ENCODE assay signal across 21 cellular contexts in the genomic region with DNA sequence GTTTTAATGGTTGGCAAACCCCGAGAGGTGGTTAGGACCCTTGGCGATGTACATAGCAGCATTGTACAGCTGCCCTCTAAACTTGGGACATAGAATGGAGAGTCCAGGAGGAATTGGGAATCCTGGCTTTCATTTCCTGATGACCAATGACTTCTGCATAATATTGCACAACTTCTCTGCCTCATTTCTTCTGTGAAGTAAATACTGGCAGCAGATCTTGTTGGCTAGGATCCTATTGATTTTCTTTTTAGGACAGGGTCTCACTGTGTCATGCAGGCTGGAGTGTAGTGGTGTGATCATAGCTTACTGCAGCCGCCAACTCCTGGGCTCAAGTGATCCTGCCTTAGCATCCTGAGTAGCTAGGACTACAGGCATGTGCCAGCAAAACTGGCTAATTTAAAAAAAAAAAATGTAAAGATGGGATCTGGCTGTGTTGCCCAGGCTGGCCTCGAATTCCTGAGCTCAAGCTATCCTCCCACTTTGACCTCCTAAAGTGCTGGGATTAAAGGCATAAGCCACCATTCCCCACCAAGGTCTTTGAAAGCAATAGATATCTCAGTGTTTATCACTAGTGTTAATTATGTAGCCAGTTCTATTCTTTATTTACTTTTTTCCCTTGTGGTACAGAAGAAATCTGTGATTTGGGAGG. TPM values are rescaled to one million over a fixed set of nuclear protein-coding genes. Genes with fewer than 3 reads are reported as not detected.
DNase-seq lines count a peak whose midpoint lies in the region; ATAC-seq, FAIRE-seq and TF ChIP-seq lines count a peak whose summit lies in the region.
"Had no signal": no experiment of that assay in that cellular context is flagged by ENCODE, and none has a peak within 500 bp of the region (broad histone marks: within the 10 kb centered on the region; RNA-seq: fewer than 3 reads in every experiment).

No MANE protein-coding gene starts in this region.

- H3K27ac ChIP-seq in CD8-positive, alpha-beta T cell (ENCODE audit: low read depth, low read length), result no peak overlapping the region
- H3K27ac ChIP-seq in gastroesophageal sphincter (peak overlapping the region in 3 of 4 donors; percentile 17 to 38 (median 31)), pancreas (peak overlapping the region in 1 of 4 donors; percentile 3), prostate gland (no peak overlapping the region)
- H3K27ac ChIP-seq: tibial artery had no signal

- no peak for ATAC-seq in CD8-positive, alpha-beta T cell
- peak; percentile 76 for ATAC-seq in gastroesophageal sphincter
- peak in 3 of 4 donors; percentile 21 to 47 (median 40) for ATAC-seq in pancreas

- H3K4me3 Mint-ChIP-seq in CD8-positive, alpha-beta T cell, result no peak overlapping the region
- H3K4me3 Mint-ChIP-seq in activated CD4-positive, alpha-beta memory T cell treated with anti-CD3 and anti-CD28 coated beads for 36 hours, result no peak overlapping the region
- no peak overlapping the region for H3K4me3 Mint-ChIP-seq in activated T-cell treated with anti-CD3 and anti-CD28 coated beads, Interleukin-2, amount 50 U/mL, for 24 hours
- H3K4me3 Mint-ChIP-seq: CD4-positive, alpha-beta T cell; nephron progenitor cell had no signal

- POLR2A ChIA-PET in CD8-positive, alpha-beta T cell (lab: Charles Lee), result interaction anchor here (0.7 kb wide), 1 partner anchor 12 kb away, joined by 3 read pairs; no protein-coding TSS in a partner anchor
- POLR2A ChIA-PET in activated CD4-positive, alpha-beta memory T cell treated with anti-CD3 and anti-CD28 coated beads for 36 hours (lab: Charles Lee), result no interaction called here

- intact Hi-C loops in CD8-positive, alpha-beta T cell (cut with DNase I, micrococcal nuclease), result no loop called here
- intact Hi-C loops in pancreas (cut with DNase I), result no loop called here
- intact Hi-C loops in prostate gland (cut with DNase I), result no loop called here
- intact Hi-C loops in activated CD4-positive, alpha-beta memory T cell treated with anti-CD3 and anti-CD28 coated beads for 36 hours (cut with micrococcal nuclease), result no loop called here

- H3K4me1 Mint-ChIP-seq in CD8-positive, alpha-beta T cell (ENCODE audit: low read depth), result peaks cover 30% of the 10 kb centered on the region
- peaks cover 26% of the 10 kb centered on the region for H3K4me1 Mint-ChIP-seq in activated CD4-positive, alpha-beta memory T cell treated with anti-CD3 and anti-CD28 coated beads for 36 hours (ENCODE audit: low read depth)
- peaks cover 31% of the 10 kb centered on the region for H3K4me1 Mint-ChIP-seq in activated T-cell treated with anti-CD3 and anti-CD28 coated beads, Interleukin-2, amount 50 U/mL, for 24 hours (ENCODE audit: low read depth)

- TF ChIP-seq CTCF in CD8-positive, alpha-beta T cell (IDR thresholded peaks at IDR 0.05), result no peak
- TF ChIP-seq CTCF in gastroesophageal sphincter (IDR thresholded peaks at IDR 0.05) (no peak), pancreas (IDR thresholded peaks at IDR 0.05) (no peak), prostate gland (IDR thresholded peaks at IDR 0.05) (no peak)

- H3K27me3 Mint-ChIP-seq in CD8-positive, alpha-beta T cell (ENCODE audit: low read depth), result no peaks in the 10 kb centered on the region
- H3K27me3 Mint-ChIP-seq in activated CD4-positive, alpha-beta memory T cell treated with anti-CD3 and anti-CD28 coated beads for 36 hours, result no peaks in the 10 kb centered on the region
- no peaks in the 10 kb centered on the region for H3K27me3 Mint-ChIP-seq in activated T-cell treated with anti-CD3 and anti-CD28 coated beads, Interleukin-2, amount 50 U/mL, for 24 hours
- H3K27me3 Mint-ChIP-seq: CD4-positive, alpha-beta T cell had no signal

- H3K9me3 ChIP-seq in CD8-positive, alpha-beta T cell (ENCODE audit: low read length), result no peaks in the 10 kb centered on the region
- H3K9me3 ChIP-seq in adipocyte (ENCODE audit: control insufficient read depth, low read length) (no peaks in the 10 kb centered on the region), gastroesophageal sphincter (no peaks in the 10 kb centered on the region), pancreas (no peaks in the 10 kb centered on the region), prostate gland (no peaks in the 10 kb centered on the region)
- H3K9me3 ChIP-seq: tibial artery had no signal

- H3K9ac ChIP-seq in adipocyte (ENCODE audit: low read length), result no peak overlapping the region

- no peak for FAIRE-seq in pancreas (lab: Jason Lieb, UNC)
- FAIRE-seq: kidney had no signal

- H3K36me3 Mint-ChIP-seq in CD8-positive, alpha-beta T cell, result peaks cover 31% of the 10 kb centered on the region
- no peaks in the 10 kb centered on the region for H3K36me3 Mint-ChIP-seq in activated CD4-positive, alpha-beta memory T cell treated with anti-CD3 and anti-CD28 coated beads for 36 hours
- H3K36me3 Mint-ChIP-seq in activated T-cell treated with anti-CD3 and anti-CD28 coated beads, Interleukin-2, amount 50 U/mL, for 24 hours (ENCODE audit: low read depth), result peaks cover 43% of the 10 kb centered on the region

- no peak for TF ChIP-seq POLR2A in gastroesophageal sphincter (IDR thresholded peaks at IDR 0.05)
- TF ChIP-seq POLR2A in prostate gland (IDR thresholded peaks at IDR 0.05), result no peak

- no peak for TF ChIP-seq EP300 in gastroesophageal sphincter (IDR thresholded peaks at IDR 0.05)

- no peak overlapping the region for H3K4me3 ChIP-seq in CD8-positive, alpha-beta T cell (ENCODE audit: low read depth, low read length)
- H3K4me3 ChIP-seq in adipocyte (ENCODE audit: low read length) (peak overlapping the region; percentile 22), gastroesophageal sphincter (no peak overlapping the region), pancreas (no peak overlapping the region), prostate gland (no peak overlapping the region)
- H3K4me3 ChIP-seq: tibial artery had no signal

- peaks cover 19% of the 10 kb centered on the region for H3K4me1 ChIP-seq in CD8-positive, alpha-beta T cell (ENCODE audit: insufficient read depth, low read length)
- H3K4me1 ChIP-seq in adipocyte (ENCODE audit: control insufficient read depth, insufficient read depth, low read length), result peaks cover 34% of the 10 kb centered on the region
- peaks cover 0 to 31% (median 7%) of the 10 kb centered on the region in 3 donors for H3K4me1 ChIP-seq in gastroesophageal sphincter
- H3K4me1 ChIP-seq in pancreas, result peaks cover 0 to 6% (median 0%) of the 10 kb centered on the region in 3 donors
- no peaks in the 10 kb centered on the region for H3K4me1 ChIP-seq in prostate gland (replicated peaks)

- DNase-seq in CD8-positive, alpha-beta T cell, result no peak
- peak; percentile 48 for DNase-seq in adipocyte (ENCODE audit: low read depth)
- DNase-seq in pancreas, result no peak
- DNase-seq in HPDE6-E6E7 (ENCODE audit: extremely low spot score), result no peak
- DNase-seq in prostate gland (ENCODE audit: low spot score), result no peak
- no peak for DNase-seq in activated CD4-positive, alpha-beta memory T cell treated with anti-CD3 and anti-CD28 coated beads for 36 hours
- DNase-seq in activated T-cell treated with anti-CD3 and anti-CD28 coated beads, Interleukin-2, amount 50 U/mL, for 24 hours, result no peak
- DNase-seq: activated CD4-positive, alpha-beta T cell treated with anti-CD3 and anti-CD28 coated beads, Interleukin-2, amount 50 U/mL, for 1 hour; activated naive CD4-positive, alpha-beta T cell; activated T-cell treated with anti-CD3 and anti-CD28 coated beads for 4 hours; amygdala; CD4-positive, alpha-beta T cell; cerebellar nuclear complex; DMS53; kidney; NCI-H526 treated with DMSO at 0.1 percent for 48 hours; nephron progenitor cell; SHP77 treated with DMSO at 0.1 percent for 48 hours; T-helper 1 cell; tibial artery had no signal

- CTCF ChIA-PET in CD8-positive, alpha-beta T cell (lab: Charles Lee), result interaction anchor here (6.9 to 10.9 kb wide), 2 partner anchors 10 to 14 kb away, joined by 27 to 67 read pairs; no protein-coding TSS in a partner anchor
- CTCF ChIA-PET in activated CD4-positive, alpha-beta memory T cell treated with anti-CD3 and anti-CD28 coated beads for 36 hours (lab: Charles Lee), result interaction anchor here (1.0 to 1.5 kb wide), 2 partner anchors 8 to 14 kb away, joined by 3 to 5 read pairs; no protein-coding TSS in a partner anchor

- no peaks in the 10 kb centered on the region for H3K36me3 ChIP-seq in CD8-positive, alpha-beta T cell (ENCODE audit: insufficient read depth, low read length)
- peaks cover 25% of the 10 kb centered on the region for H3K36me3 ChIP-seq in adipocyte (ENCODE audit: control insufficient read depth, insufficient read depth, low read length, severe bottlenecking)
- peaks cover 0 to 27% of the 10 kb centered on the region in 2 donors for H3K36me3 ChIP-seq in gastroesophageal sphincter
- H3K36me3 ChIP-seq in pancreas, result peaks cover 0 to 17% (median 0%) of the 10 kb centered on the region in 3 donors
- peaks cover 0 to 3% of the 10 kb centered on the region in 2 donors for H3K36me3 ChIP-seq in prostate gland

- no peaks in the 10 kb centered on the region for H3K9me3 Mint-ChIP-seq in CD8-positive, alpha-beta T cell
- H3K9me3 Mint-ChIP-seq in activated CD4-positive, alpha-beta memory T cell treated with anti-CD3 and anti-CD28 coated beads for 36 hours, result no peaks in the 10 kb centered on the region
- H3K9me3 Mint-ChIP-seq in activated T-cell treated with anti-CD3 and anti-CD28 coated beads, Interleukin-2, amount 50 U/mL, for 24 hours, result no peaks in the 10 kb centered on the region
- H3K9me3 Mint-ChIP-seq: CD4-positive, alpha-beta T cell; nephron progenitor cell had no signal

- H3K27me3 ChIP-seq in CD8-positive, alpha-beta T cell (ENCODE audit: insufficient read depth, low read length), result no peaks in the 10 kb centered on the region
- no peaks in the 10 kb centered on the region for H3K27me3 ChIP-seq in adipocyte (replicated peaks; ENCODE audit: control insufficient read depth, insufficient read depth, low read length)
- H3K27me3 ChIP-seq in gastroesophageal sphincter, result no peaks in the 10 kb centered on the region
- no peaks in the 10 kb centered on the region for H3K27me3 ChIP-seq in pancreas
- H3K27me3 ChIP-seq in prostate gland (replicated peaks; ENCODE audit: insufficient read depth), result no peaks in the 10 kb centered on the region
- H3K27me3 ChIP-seq: tibial artery had no signal

- H3K27ac Mint-ChIP-seq in CD8-positive, alpha-beta T cell, result peak overlapping the region; percentile 21
- no peak overlapping the region for H3K27ac Mint-ChIP-seq in activated CD4-positive, alpha-beta memory T cell treated with anti-CD3 and anti-CD28 coated beads for 36 hours
- H3K27ac Mint-ChIP-seq in activated T-cell treated with anti-CD3 and anti-CD28 coated beads, Interleukin-2, amount 50 U/mL, for 24 hours, result no peak overlapping the region
- H3K27ac Mint-ChIP-seq: nephron progenitor cell had no signal

- 75 to 89% methylated on average over 2 to 3 of the region's 4 CpGs for WGBS in gastroesophageal sphincter (ENCODE audit: low coverage in 1 of 2), 2 donors
- 78 to 80% methylated on average over 4 of the region's 4 CpGs for WGBS in pancreas, 2 donors
- WGBS in prostate gland, result 93% methylated on average over 4 of the region's 4 CpGs

RNA-seq across cellular contexts. Expression of gene PODXL, which starts 58.1 kb away (rescaled TPM):
- under 1 TPM; 0.35 to 0.86 TPM for total RNA-seq in CD8-positive, alpha-beta T cell
- 10 to 100 TPM; 13.2 to 40.2 (median 26.6) TPM for total RNA-seq in gastroesophageal sphincter
- total RNA-seq in pancreas, result 10 to 100 TPM; 33.2 to 71.5 (median 41.4) TPM
- 10 to 100 TPM; 23.0 to 26.3 TPM for polyA plus RNA-seq in pancreas
- total RNA-seq in prostate gland, result 10 to 100 TPM; 17.7 to 19.4 TPM
- 1 to 10 TPM in 1 of 2 experiments, under 1 TPM in 1; 0.62 to 1.3 TPM for total RNA-seq in activated CD4-positive, alpha-beta memory T cell treated with anti-CD3 and anti-CD28 coated beads for 36 hours

Comparison
In these comparisons a context has a peak if more than half of its experiments do, and no peak if none do; other contexts are left out.
1. H3K27ac ChIP-seq: peak in gastroesophageal sphincter (3 of 4); none in CD8-positive, alpha-beta T cell (single experiment) and prostate gland (0 of 2).
2. RNA of gene PODXL, which starts 58.1 kb away (total RNA-seq): 33.2 to 71.5 TPM in pancreas, 13.2 to 40.2 TPM in gastroesophageal sphincter and 17.7 to 19.4 TPM in prostate gland; 0.62 to 1.3 TPM in activated CD4-positive, alpha-beta memory T cell treated with anti-CD3 and anti-CD28 coated beads for 36 hours and 0.35 to 0.86 TPM in CD8-positive, alpha-beta T cell; every median in the first group is over 4 times any median in the second.